21 cellular contexts compared by ENCODE assay signal in the genomic region with DNA sequence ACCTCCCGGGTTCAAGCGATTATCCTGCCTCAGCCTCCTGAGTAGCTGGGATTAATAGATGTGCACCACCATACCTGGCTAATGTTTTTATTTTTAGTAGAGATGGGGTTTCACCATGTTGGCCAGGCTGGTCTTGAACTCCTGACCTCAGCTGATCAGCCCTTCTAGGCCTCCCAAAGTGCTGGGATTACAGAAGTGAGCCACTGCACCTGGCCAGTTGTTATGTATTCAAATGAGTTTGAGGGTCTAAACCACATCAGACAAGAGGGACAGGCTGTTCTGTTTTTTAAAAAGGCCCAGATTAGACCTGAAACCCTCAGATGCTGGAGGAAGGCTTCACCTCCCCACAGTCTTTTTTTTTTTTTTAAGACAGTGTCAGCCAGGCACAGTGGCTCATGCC. TPM values are rescaled to one million over a fixed set of nuclear protein-coding genes. Genes with fewer than 3 reads are reported as not detected.
DNase-seq lines count a peak whose midpoint lies in the region; ATAC-seq and TF ChIP-seq lines count a peak whose summit lies in the region.
"Had no signal": no experiment of that assay in that cellular context is flagged by ENCODE, and none has a peak within 500 bp of the region (broad histone marks: within the 10 kb centered on the region; RNA-seq: fewer than 3 reads in every experiment).

No MANE protein-coding gene starts in this region.

- H3K36me3 Mint-ChIP-seq in IgD-negative memory B cell = no peaks in the 10 kb centered on the region
- H3K36me3 Mint-ChIP-seq in chondrocyte (ENCODE audit: low read depth) = no peaks in the 10 kb centered on the region
- H3K36me3 Mint-ChIP-seq: activated naive CD4-positive, alpha-beta T cell treated with anti-CD3 and anti-CD28 coated beads, Interleukin-2, amount 10 ng/mL, durations not matched to agents 7 days and 5 days; CD14-positive monocyte had no signal

- H3K9me3 Mint-ChIP-seq in IgD-negative memory B cell (no peaks in the 10 kb centered on the region), chondrocyte (ENCODE audit: low read depth) (no peaks in the 10 kb centered on the region)
- H3K9me3 Mint-ChIP-seq in stimulated activated naive CD8-positive, alpha-beta T cell treated with anti-CD3 and anti-CD28 coated beads, Interleukin-15, amount 100 ng/mL, for 72 hours = no peaks in the 10 kb centered on the region
- H3K9me3 Mint-ChIP-seq: activated naive CD4-positive, alpha-beta T cell treated with anti-CD3 and anti-CD28 coated beads, Interleukin-2, amount 10 ng/mL, durations not matched to agents 7 days and 5 days; activated T-cell treated with anti-CD3 and anti-CD28 coated beads, Interleukin-2, amount 50 U/mL, for 72 hours; CD14-positive monocyte; endodermal cell had no signal

- H3K27ac Mint-ChIP-seq in IgD-negative memory B cell (peak overlapping the region in 2 of 3 donors; percentile 91 to 97), chondrocyte (ENCODE audit: unreplicated experiment) (no peak overlapping the region)
- no peak overlapping the region for H3K27ac Mint-ChIP-seq in stimulated activated naive CD8-positive, alpha-beta T cell treated with anti-CD3 and anti-CD28 coated beads, Interleukin-15, amount 100 ng/mL, for 72 hours
- H3K27ac Mint-ChIP-seq: activated naive CD4-positive, alpha-beta T cell treated with anti-CD3 and anti-CD28 coated beads, Interleukin-2, amount 10 ng/mL, durations not matched to agents 7 days and 5 days; activated T-cell treated with anti-CD3 and anti-CD28 coated beads, Interleukin-2, amount 50 U/mL, for 72 hours; endodermal cell had no signal

- peaks cover 4 to 14% (median 11%) of the 10 kb centered on the region in 3 donors for H3K4me1 Mint-ChIP-seq in IgD-negative memory B cell
- peaks cover 6% of the 10 kb centered on the region for H3K4me1 Mint-ChIP-seq in chondrocyte (ENCODE audit: low read depth)
- peaks cover 27% of the 10 kb centered on the region for H3K4me1 Mint-ChIP-seq in stimulated activated naive CD8-positive, alpha-beta T cell treated with anti-CD3 and anti-CD28 coated beads, Interleukin-15, amount 100 ng/mL, for 72 hours
- H3K4me1 Mint-ChIP-seq: endodermal cell had no signal

- H3K4me3 ChIP-seq in GM12865 (ENCODE audit: low read depth, low read length) = no peak overlapping the region
- H3K4me3 ChIP-seq: gastroesophageal sphincter, HAP-1, testis, vagina had no signal

- ATAC-seq in GM21381 (IDR thresholded peaks at IDR 0.05; ENCODE audit: unreplicated experiment) (peak; percentile 28), GM18861 (IDR thresholded peaks at IDR 0.05; ENCODE audit: unreplicated experiment) (no peak)
- no peak for ATAC-seq in stimulated activated naive CD8-positive, alpha-beta T cell treated with anti-CD3 and anti-CD28 coated beads, Interleukin-15, amount 100 ng/mL, for 72 hours
- ATAC-seq: activated T-cell treated with anti-CD3 and anti-CD28 coated beads, Interleukin-2, amount 50 U/mL, for 72 hours; gastroesophageal sphincter had no signal

- peak overlapping the region in 3 of 4 donors; percentile 75 to 83 (median 82) for H3K4me3 Mint-ChIP-seq in IgD-negative memory B cell
- no peak overlapping the region for H3K4me3 Mint-ChIP-seq in chondrocyte (ENCODE audit: unreplicated experiment)
- no peak overlapping the region for H3K4me3 Mint-ChIP-seq in stimulated activated naive CD8-positive, alpha-beta T cell treated with anti-CD3 and anti-CD28 coated beads, Interleukin-15, amount 100 ng/mL, for 72 hours
- H3K4me3 Mint-ChIP-seq: activated naive CD4-positive, alpha-beta T cell treated with anti-CD3 and anti-CD28 coated beads, Interleukin-2, amount 10 ng/mL, durations not matched to agents 7 days and 5 days; activated T-cell treated with anti-CD3 and anti-CD28 coated beads, Interleukin-2, amount 50 U/mL, for 72 hours; CD14-positive monocyte; endodermal cell had no signal

- peaks cover 2% of the 10 kb centered on the region for H3K27me3 Mint-ChIP-seq in IgD-negative memory B cell
- H3K27me3 Mint-ChIP-seq in chondrocyte (ENCODE audit: low read depth) = no peaks in the 10 kb centered on the region
- H3K27me3 Mint-ChIP-seq in stimulated activated naive CD8-positive, alpha-beta T cell treated with anti-CD3 and anti-CD28 coated beads, Interleukin-15, amount 100 ng/mL, for 72 hours = no peaks in the 10 kb centered on the region

- TF ChIP-seq CTCF in GM12865 (IDR thresholded peaks at IDR 0.05; ENCODE audit: insufficient read depth, low read depth, low read length, missing control alignments) (no peak), chondrocyte (IDR thresholded peaks at IDR 0.05) (no peak)

- DNase-seq in GM12865 (ENCODE audit: low read depth) (peak; percentile 94), chondrocyte (ENCODE audit: low spot score) (peak; percentile 3), NOMO-1 treated with dmso at 0.1 percent for 144 hours (lab: John Stamatoyannopoulos, UW; ENCODE audit: unreplicated experiment) (no peak), SK-N-DZ (ENCODE audit: low spot score) (no peak)
- no peak for DNase-seq in stimulated activated naive CD8-positive, alpha-beta T cell treated with anti-CD3 and anti-CD28 coated beads, Interleukin-15, amount 100 ng/mL, for 72 hours
- DNase-seq: activated naive CD4-positive, alpha-beta T cell treated with anti-CD3 and anti-CD28 coated beads, Interleukin-2, amount 10 ng/mL, durations not matched to agents 7 days and 5 days; activated T-cell treated with anti-CD3 and anti-CD28 coated beads, Interleukin-2, amount 50 U/mL, for 72 hours; amygdala; cortex of kidney; endodermal cell; NCI-H1436; NCI-H524; T-helper 1 cell had no signal

RNA-seq across cellular contexts. Expression of gene SPAG4, which starts 4.1 kb away (rescaled TPM):
- polyA plus RNA-seq in IgD-negative memory B cell = 1.9 TPM
- 1.9 to 8.8 TPM (median 8.6 TPM) in 3 replicates for total RNA-seq in chondrocyte
- polyA plus RNA-seq in SK-N-DZ (2014; cell fraction: cytosol; rRNA removed) = 2.9 and 7.8 TPM in 2 replicates
- 46.8 and 53.6 TPM in 2 replicates for polyA plus RNA-seq in SK-N-DZ (2014; cell fraction: nucleus; rRNA removed)

RNA-seq across cellular contexts. Expression of gene CPNE1, which starts 53.2 kb away (rescaled TPM):
- 306 TPM for polyA plus RNA-seq in IgD-negative memory B cell
- 127 to 142 TPM (median 142 TPM) in 3 replicates for total RNA-seq in chondrocyte
- 380 and 415 TPM in 2 replicates for polyA plus RNA-seq in SK-N-DZ (2014; cell fraction: cytosol; rRNA removed)
- polyA plus RNA-seq in SK-N-DZ (2014; cell fraction: nucleus; rRNA removed) = 552 and 706 TPM in 2 replicates

RNA-seq across cellular contexts. Expression of gene RBM12, which starts 53.2 kb away (rescaled TPM):
- polyA plus RNA-seq in IgD-negative memory B cell = 36.9 TPM
- total RNA-seq in chondrocyte = 59.0 to 66.5 TPM (median 63.8 TPM) in 3 replicates
- polyA plus RNA-seq in SK-N-DZ (2014; cell fraction: cytosol; rRNA removed) = 66.0 and 74.4 TPM in 2 replicates
- polyA plus RNA-seq in SK-N-DZ (2014; cell fraction: nucleus; rRNA removed) = 42.8 and 49.3 TPM in 2 replicates

Comparison
In these comparisons a context has a peak if more than half of its experiments do, and no peak if none do; other contexts are left out.
1. DNase-seq: peak in GM12865 (single experiment) and chondrocyte (single experiment); none in NOMO-1 treated with dmso at 0.1 percent for 144 hours (single experiment), SK-N-DZ (single experiment) and stimulated activated naive CD8-positive, alpha-beta T cell treated with anti-CD3 and anti-CD28 coated beads, Interleukin-15, amount 100 ng/mL, for 72 hours (0 of 2).
2. H3K27ac Mint-ChIP-seq: peak in IgD-negative memory B cell (2 of 3); none in chondrocyte (single experiment) and stimulated activated naive CD8-positive, alpha-beta T cell treated with anti-CD3 and anti-CD28 coated beads, Interleukin-15, amount 100 ng/mL, for 72 hours (0 of 2).
3. H3K4me3 Mint-ChIP-seq: peak in IgD-negative memory B cell (3 of 4); none in chondrocyte (single experiment) and stimulated activated naive CD8-positive, alpha-beta T cell treated with anti-CD3 and anti-CD28 coated beads, Interleukin-15, amount 100 ng/mL, for 72 hours (0 of 2).